ENCODE assay signal across 2 cellular contexts in the genomic region with DNA sequence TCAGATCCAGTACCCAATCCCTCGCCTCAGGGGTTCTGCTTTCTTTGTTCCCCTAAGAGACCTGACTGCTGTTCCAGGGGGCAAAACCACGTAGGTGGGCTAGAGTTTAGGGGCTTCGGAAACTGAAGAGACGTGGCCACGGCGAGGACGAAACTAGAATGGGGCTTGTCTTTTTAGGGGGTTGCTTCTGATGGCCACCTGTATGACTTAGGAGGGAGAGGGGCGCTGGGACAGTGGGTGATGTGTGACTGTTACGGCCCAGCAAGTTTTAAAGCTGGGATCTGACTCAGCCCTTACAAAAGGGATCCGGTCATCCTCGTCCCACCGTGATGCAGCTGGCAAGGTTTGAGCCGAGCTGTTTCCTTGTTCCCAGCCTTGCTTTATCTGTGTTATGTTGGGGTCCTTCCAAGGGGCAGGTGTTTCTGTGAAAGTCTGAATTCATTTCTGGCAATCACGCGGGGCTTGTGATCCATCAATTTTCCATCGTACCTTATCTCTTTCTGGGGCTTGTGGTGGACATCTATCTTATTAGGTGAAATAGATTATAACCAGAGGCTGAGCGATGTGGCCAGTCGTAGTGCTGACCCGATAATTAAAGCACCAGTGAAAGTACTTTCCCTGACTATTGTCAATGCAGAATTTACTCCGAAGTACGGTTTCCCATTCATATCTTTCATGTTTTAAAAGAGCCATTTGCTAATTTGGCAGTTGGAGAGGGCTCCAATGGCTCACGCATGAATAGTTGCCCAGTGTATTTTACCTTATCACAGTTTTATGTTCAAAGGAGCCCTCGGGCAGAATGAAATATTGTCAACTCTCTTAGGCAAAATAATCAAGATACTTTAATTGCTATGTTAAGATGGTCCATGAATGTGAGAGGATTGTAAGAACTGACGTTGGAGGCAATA.
TF ChIP-seq lines count a peak whose summit lies in the region.

No MANE protein-coding gene starts in this region.

TF ChIP-seq in IMR-90, 13 proteins besides CTCF, POLR2A, EP300 and RAD21:
- TF ChIP-seq, protein P1, sequence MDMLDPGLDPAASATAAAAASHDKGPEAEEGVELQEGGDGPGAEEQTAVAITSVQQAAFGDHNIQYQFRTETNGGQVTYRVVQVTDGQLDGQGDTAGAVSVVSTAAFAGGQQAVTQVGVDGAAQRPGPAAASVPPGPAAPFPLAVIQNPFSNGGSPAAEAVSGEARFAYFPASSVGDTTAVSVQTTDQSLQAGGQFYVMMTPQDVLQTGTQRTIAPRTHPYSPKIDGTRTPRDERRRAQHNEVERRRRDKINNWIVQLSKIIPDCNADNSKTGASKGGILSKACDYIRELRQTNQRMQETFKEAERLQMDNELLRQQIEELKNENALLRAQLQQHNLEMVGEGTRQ (IDR thresholded peaks at IDR 0.05; ENCODE audit: low read depth, low read length) = no peak
- TF ChIP-seq RFX5 (IDR thresholded peaks at IDR 0.05; ENCODE audit: low read depth, low read length) = no peak
- no peak for TF ChIP-seq NFE2L2 (IDR thresholded peaks at IDR 0.05; ENCODE audit: low read depth, low read length)
- no peak for TF ChIP-seq MXI1 (IDR thresholded peaks at IDR 0.05; ENCODE audit: borderline replicate concordance, low read depth, low read length)
- no peak for TF ChIP-seq MAZ (IDR thresholded peaks at IDR 0.05; ENCODE audit: borderline replicate concordance, low read depth, low read length)
- no peak for TF ChIP-seq CEBPB (IDR thresholded peaks at IDR 0.05; ENCODE audit: low read depth, low read length)
- TF ChIP-seq CHD1 (IDR thresholded peaks at IDR 0.05; ENCODE audit: low read depth, low read length) = no peak
- no peak for TF ChIP-seq RCOR1 (IDR thresholded peaks at IDR 0.05; ENCODE audit: insufficient replicate concordance, low read length)
- TF ChIP-seq MAFK (IDR thresholded peaks at IDR 0.05; ENCODE audit: low read depth, low read length) = no peak
- TF ChIP-seq BHLHE40 (IDR thresholded peaks at IDR 0.05; ENCODE audit: low read depth, low read length) = no peak
- no peak for TF ChIP-seq FOS (IDR thresholded peaks at IDR 0.05; ENCODE audit: low read depth, low read length)
- no peak for TF ChIP-seq SMC3 (IDR thresholded peaks at IDR 0.05; ENCODE audit: low read depth, low read length)
- TF ChIP-seq, protein P2, sequence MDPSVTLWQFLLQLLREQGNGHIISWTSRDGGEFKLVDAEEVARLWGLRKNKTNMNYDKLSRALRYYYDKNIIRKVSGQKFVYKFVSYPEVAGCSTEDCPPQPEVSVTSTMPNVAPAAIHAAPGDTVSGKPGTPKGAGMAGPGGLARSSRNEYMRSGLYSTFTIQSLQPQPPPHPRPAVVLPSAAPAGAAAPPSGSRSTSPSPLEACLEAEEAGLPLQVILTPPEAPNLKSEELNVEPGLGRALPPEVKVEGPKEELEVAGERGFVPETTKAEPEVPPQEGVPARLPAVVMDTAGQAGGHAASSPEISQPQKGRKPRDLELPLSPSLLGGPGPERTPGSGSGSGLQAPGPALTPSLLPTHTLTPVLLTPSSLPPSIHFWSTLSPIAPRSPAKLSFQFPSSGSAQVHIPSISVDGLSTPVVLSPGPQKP (IDR thresholded peaks at IDR 0.05; ENCODE audit: borderline replicate concordance, low read depth, low read length) = no peak

TF ChIP-seq in GM12878, 131 proteins besides CTCF, POLR2A, EP300 and RAD21:
- no peak for TF ChIP-seq CREB1 (IDR thresholded peaks at IDR 0.05; ENCODE audit: low read depth)
- TF ChIP-seq CBX3 (IDR thresholded peaks at IDR 0.05; ENCODE audit: borderline replicate concordance, low read depth) = no peak
- TF ChIP-seq E4F1 (IDR thresholded peaks at IDR 0.05; ENCODE audit: borderline replicate concordance, partially characterized antibody) = no peak
- TF ChIP-seq, protein P3, sequence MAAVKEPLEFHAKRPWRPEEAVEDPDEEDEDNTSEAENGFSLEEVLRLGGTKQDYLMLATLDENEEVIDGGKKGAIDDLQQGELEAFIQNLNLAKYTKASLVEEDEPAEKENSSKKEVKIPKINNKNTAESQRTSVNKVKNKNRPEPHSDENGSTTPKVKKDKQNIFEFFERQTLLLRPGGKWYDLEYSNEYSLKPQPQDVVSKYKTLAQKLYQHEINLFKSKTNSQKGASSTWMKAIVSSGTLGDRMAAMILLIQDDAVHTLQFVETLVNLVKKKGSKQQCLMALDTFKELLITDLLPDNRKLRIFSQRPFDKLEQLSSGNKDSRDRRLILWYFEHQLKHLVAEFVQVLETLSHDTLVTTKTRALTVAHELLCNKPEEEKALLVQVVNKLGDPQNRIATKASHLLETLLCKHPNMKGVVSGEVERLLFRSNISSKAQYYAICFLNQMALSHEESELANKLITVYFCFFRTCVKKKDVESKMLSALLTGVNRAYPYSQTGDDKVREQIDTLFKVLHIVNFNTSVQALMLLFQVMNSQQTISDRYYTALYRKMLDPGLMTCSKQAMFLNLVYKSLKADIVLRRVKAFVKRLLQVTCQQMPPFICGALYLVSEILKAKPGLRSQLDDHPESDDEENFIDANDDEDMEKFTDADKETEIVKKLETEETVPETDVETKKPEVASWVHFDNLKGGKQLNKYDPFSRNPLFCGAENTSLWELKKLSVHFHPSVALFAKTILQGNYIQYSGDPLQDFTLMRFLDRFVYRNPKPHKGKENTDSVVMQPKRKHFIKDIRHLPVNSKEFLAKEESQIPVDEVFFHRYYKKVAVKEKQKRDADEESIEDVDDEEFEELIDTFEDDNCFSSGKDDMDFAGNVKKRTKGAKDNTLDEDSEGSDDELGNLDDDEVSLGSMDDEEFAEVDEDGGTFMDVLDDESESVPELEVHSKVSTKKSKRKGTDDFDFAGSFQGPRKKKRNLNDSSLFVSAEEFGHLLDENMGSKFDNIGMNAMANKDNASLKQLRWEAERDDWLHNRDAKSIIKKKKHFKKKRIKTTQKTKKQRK (IDR thresholded peaks at IDR 0.05; ENCODE audit: low read depth, low read length) = no peak
- TF ChIP-seq KAT2A (conservative IDR thresholded peaks at IDR 0.05; ENCODE audit: control insufficient read depth, low read depth, low read length) = no peak
- TF ChIP-seq IRF4 (IDR thresholded peaks at IDR 0.05; ENCODE audit: low read depth, low read length) = no peak
- no peak for TF ChIP-seq BCL3 (IDR thresholded peaks at IDR 0.05; ENCODE audit: borderline replicate concordance, insufficient read depth, low read depth, low read length, poor library complexity, severe bottlenecking)
- no peak for TF ChIP-seq BCLAF1 (IDR thresholded peaks at IDR 0.05)
- TF ChIP-seq RELB (IDR thresholded peaks at IDR 0.05; ENCODE audit: low read depth) = no peak
- no peak for TF ChIP-seq TCF7 (IDR thresholded peaks at IDR 0.05; ENCODE audit: borderline replicate concordance)
- TF ChIP-seq, protein P4, sequence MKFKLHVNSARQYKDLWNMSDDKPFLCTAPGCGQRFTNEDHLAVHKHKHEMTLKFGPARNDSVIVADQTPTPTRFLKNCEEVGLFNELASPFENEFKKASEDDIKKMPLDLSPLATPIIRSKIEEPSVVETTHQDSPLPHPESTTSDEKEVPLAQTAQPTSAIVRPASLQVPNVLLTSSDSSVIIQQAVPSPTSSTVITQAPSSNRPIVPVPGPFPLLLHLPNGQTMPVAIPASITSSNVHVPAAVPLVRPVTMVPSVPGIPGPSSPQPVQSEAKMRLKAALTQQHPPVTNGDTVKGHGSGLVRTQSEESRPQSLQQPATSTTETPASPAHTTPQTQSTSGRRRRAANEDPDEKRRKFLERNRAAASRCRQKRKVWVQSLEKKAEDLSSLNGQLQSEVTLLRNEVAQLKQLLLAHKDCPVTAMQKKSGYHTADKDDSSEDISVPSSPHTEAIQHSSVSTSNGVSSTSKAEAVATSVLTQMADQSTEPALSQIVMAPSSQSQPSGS (IDR thresholded peaks at IDR 0.05; ENCODE audit: low read length) = no peak
- TF ChIP-seq NR2C2 (IDR thresholded peaks at IDR 0.05; ENCODE audit: borderline replicate concordance, control insufficient read depth, insufficient read length, low read depth) = no peak
- TF ChIP-seq ZBED1 (IDR thresholded peaks at IDR 0.05; ENCODE audit: borderline replicate concordance) = no peak
- no peak for TF ChIP-seq BACH1 (IDR thresholded peaks at IDR 0.05; ENCODE audit: borderline replicate concordance)
TF ChIP-seq in GM12878: peak in this region for 0.
